16 cellular contexts compared by ENCODE assay signal in the genomic region with DNA sequence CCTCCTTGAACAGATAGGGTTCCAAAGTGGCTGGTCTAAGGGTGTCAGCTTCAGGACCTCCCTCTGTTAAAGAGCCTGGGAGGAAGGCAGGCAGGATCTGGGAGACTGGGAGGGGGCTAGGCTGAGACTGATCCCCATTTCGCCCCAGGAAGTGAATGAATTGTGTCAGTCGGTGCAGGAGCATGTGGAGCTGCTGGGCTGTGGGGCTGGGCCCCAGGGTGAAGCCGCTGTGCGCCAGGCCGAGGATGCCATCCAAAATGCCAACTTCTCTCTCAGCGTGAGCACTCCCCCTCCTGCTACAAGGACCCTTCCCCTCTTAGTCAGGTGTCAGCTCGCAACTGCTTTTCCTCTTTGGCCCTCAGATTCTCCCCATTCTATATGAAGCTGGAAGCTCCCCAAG.
"Had no signal": no experiment of that assay in that cellular context is flagged by ENCODE, and none has a peak within 500 bp of the region (broad histone marks: within the 10 kb centered on the region; RNA-seq: fewer than 3 reads in every experiment).

No MANE protein-coding gene starts in this region.

- DNase-seq: activated B cell treated with CpG ODN at 0.5 μM for 24 hours; activated CD4-positive, alpha-beta T cell treated with anti-CD3 and anti-CD28 coated beads, Interleukin-2, amount 10 ng/mL, durations not matched to agents 24 days and 14 days; activated CD8-positive, alpha-beta memory T cell treated with anti-CD3 and anti-CD28 coated beads for 24 hours; activated effector memory CD4-positive, alpha-beta T cell treated with Interleukin-2 at 50 U/mL for 16 hours; activated naive CD8-positive, alpha-beta T cell treated with anti-CD3 and anti-CD28 coated beads, Interleukin-2, amount 10 ng/mL, durations not matched to agents 7 days and 5 days; activated T-cell treated with anti-CD3 and anti-CD28 coated beads for 4 hours; anterior cingulate cortex; dermis blood vessel endothelial cell; heart left ventricle; immature natural killer cell; ovary; right lobe of liver had no signal

- H3K27me3 Mint-ChIP-seq: activated B cell treated with CpG ODN at 0.5 μM for 24 hours; activated CD4-positive, alpha-beta T cell treated with anti-CD3 and anti-CD28 coated beads, Interleukin-2, amount 10 ng/mL, durations not matched to agents 24 days and 14 days; activated naive CD8-positive, alpha-beta T cell treated with anti-CD3 and anti-CD28 coated beads, Interleukin-2, amount 10 ng/mL, durations not matched to agents 7 days and 5 days had no signal

- H3K36me3 ChIP-seq: heart left ventricle, neural progenitor cell, ovary, right lobe of liver, thoracic aorta had no signal

- H3K4me3 ChIP-seq: heart left ventricle, neural progenitor cell, ovary, right lobe of liver, thoracic aorta had no signal

- H3K27ac ChIP-seq: epithelial cell of prostate, heart left ventricle, neural progenitor cell, ovary, right lobe of liver, thoracic aorta had no signal

- H3K4me3 Mint-ChIP-seq: activated B cell treated with CpG ODN at 0.5 μM for 24 hours; activated CD4-positive, alpha-beta T cell treated with anti-CD3 and anti-CD28 coated beads, Interleukin-2, amount 10 ng/mL, durations not matched to agents 24 days and 14 days; activated naive CD8-positive, alpha-beta T cell treated with anti-CD3 and anti-CD28 coated beads, Interleukin-2, amount 10 ng/mL, durations not matched to agents 7 days and 5 days; immature natural killer cell had no signal

- H3K36me3 Mint-ChIP-seq: neural progenitor cell had no signal

- H3K27ac Mint-ChIP-seq: activated B cell treated with CpG ODN at 0.5 μM for 24 hours; activated CD4-positive, alpha-beta T cell treated with anti-CD3 and anti-CD28 coated beads, Interleukin-2, amount 10 ng/mL, durations not matched to agents 24 days and 14 days; neural progenitor cell had no signal

- H3K9me3 ChIP-seq: heart left ventricle, ovary, right lobe of liver, thoracic aorta had no signal

- ATAC-seq: heart left ventricle, right lobe of liver had no signal

- H3K9me3 Mint-ChIP-seq: activated B cell treated with CpG ODN at 0.5 μM for 24 hours; activated CD4-positive, alpha-beta T cell treated with anti-CD3 and anti-CD28 coated beads, Interleukin-2, amount 10 ng/mL, durations not matched to agents 24 days and 14 days; activated naive CD8-positive, alpha-beta T cell treated with anti-CD3 and anti-CD28 coated beads, Interleukin-2, amount 10 ng/mL, durations not matched to agents 7 days and 5 days; immature natural killer cell; neural progenitor cell; T-helper 1 cell treated with Interleukin-12 subunit alpha and Interleukin-12 subunit beta and Interleukin-4 antibody, amounts not matched to agents 30 μg/mL and 1 μg/mL, for 36 hours had no signal

- H2AFZ ChIP-seq: neural progenitor cell had no signal

- H3K4me2 ChIP-seq: neural progenitor cell had no signal
